8 cellular contexts compared by ENCODE assay signal in genomic region chr5:69415584-69415958, GRCh38. TPM values are rescaled to one million over a fixed set of nuclear protein-coding genes. Genes with fewer than 3 reads are reported as not detected.
DNase-seq lines count a peak whose midpoint lies in the region; ATAC-seq lines count a peak whose summit lies in the region.

No MANE protein-coding gene starts in this region.

- peak; percentile 43 for DNase-seq in NCI-H146 (lab: John Stamatoyannopoulos, UW)
- no peak for DNase-seq in NCI-H146 treated with DMSO at 0.1 percent for 48 hours (lab: John Stamatoyannopoulos, UW; ENCODE audit: unreplicated experiment)
- DNase-seq in T-helper 17 cell = no peak
- no peak for DNase-seq in right cardiac atrium
- no peak for DNase-seq in skeletal muscle cell (ENCODE audit: low read depth)

- H3K27ac Mint-ChIP-seq in T-helper 17 cell = peak overlapping the region; percentile 34

- peaks cover 6% of the 10 kb centered on the region for H3K4me1 Mint-ChIP-seq in T-helper 17 cell

- H3K36me3 Mint-ChIP-seq in T-helper 17 cell (ENCODE audit: low read depth) = peaks cover 9% of the 10 kb centered on the region

- H3K4me1 ChIP-seq in right cardiac atrium (ENCODE audit: control insufficient read depth, insufficient read depth, low read length) = no peaks in the 10 kb centered on the region

- H3K27ac ChIP-seq in right cardiac atrium (ENCODE audit: low read length) = no peak overlapping the region

- 56% methylated on average over 18 of the region's 18 CpGs for WGBS in right cardiac atrium

- peak overlapping the region; percentile 68 for H3K4me3 ChIP-seq in right cardiac atrium (ENCODE audit: low read length)
- H3K4me3 ChIP-seq in skeletal muscle cell (ENCODE audit: low read depth, low read length) = peak overlapping the region; percentile 39

- intact Hi-C loops in right cardiac atrium (cut with DNase I) = no loop called here

- no peaks in the 10 kb centered on the region for H3K27me3 ChIP-seq in right cardiac atrium (ENCODE audit: control insufficient read depth, insufficient read depth)

- ATAC-seq in T-helper 17 cell (no peak), right cardiac atrium (no peak), GM18511 (IDR thresholded peaks at IDR 0.05; ENCODE audit: unreplicated experiment) (no peak), GM19023 (IDR thresholded peaks at IDR 0.05; ENCODE audit: unreplicated experiment) (no peak), GM18867 (IDR thresholded peaks at IDR 0.05; ENCODE audit: unreplicated experiment) (no peak)

- no peaks in the 10 kb centered on the region for H3K9me3 ChIP-seq in T-helper 17 cell (ENCODE audit: control insufficient read depth, low read length, poor library complexity, severe bottlenecking)
- no peaks in the 10 kb centered on the region for H3K9me3 ChIP-seq in right cardiac atrium (ENCODE audit: control insufficient read depth, low read length)

- H3K27me3 Mint-ChIP-seq in T-helper 17 cell = no peaks in the 10 kb centered on the region

- peak overlapping the region; percentile 53 for H3K4me3 Mint-ChIP-seq in T-helper 17 cell

RNA-seq across cellular contexts. Expression of gene MARVELD2, which starts 0.7 kb away (rescaled TPM):
- total RNA-seq in T-helper 17 cell = under 1 TPM; 0.12 to 0.26 TPM
- 1 to 10 TPM in 3 of 4 donors, under 1 TPM in 1; 0.82 to 1.8 (median 1.4) TPM for total RNA-seq in right cardiac atrium
- polyA plus RNA-seq in right cardiac atrium = 0.23 TPM

RNA-seq across cellular contexts. Expression of gene RAD17, which starts 46.0 kb away (rescaled TPM):
- total RNA-seq in T-helper 17 cell (10 to 100 TPM; 19.9 TPM), right cardiac atrium (10 to 100 TPM; 14.8 to 19.1 (median 18.7) TPM)
- 10.3 TPM for polyA plus RNA-seq in right cardiac atrium

RNA-seq across cellular contexts. Expression of gene AK6, which starts 46.3 kb away (rescaled TPM):
- total RNA-seq in T-helper 17 cell (10 to 100 TPM in 1 of 2 donors, 1 to 10 TPM in 1; 8.8 to 12.6 TPM), right cardiac atrium (10 to 100 TPM; 29.4 to 38.0 (median 34.1) TPM)
- polyA plus RNA-seq in right cardiac atrium = 36.7 TPM

RNA-seq across cellular contexts. Expression of gene TAF9, which starts 46.3 kb away (rescaled TPM):
- total RNA-seq in T-helper 17 cell (10 to 100 TPM; 44.3 to 45.5 TPM), right cardiac atrium (10 to 100 TPM; 34.9 to 53.6 (median 39.4) TPM)
- 73.1 TPM for polyA plus RNA-seq in right cardiac atrium
